32 cellular contexts compared by ENCODE assay signal in the genomic region with DNA sequence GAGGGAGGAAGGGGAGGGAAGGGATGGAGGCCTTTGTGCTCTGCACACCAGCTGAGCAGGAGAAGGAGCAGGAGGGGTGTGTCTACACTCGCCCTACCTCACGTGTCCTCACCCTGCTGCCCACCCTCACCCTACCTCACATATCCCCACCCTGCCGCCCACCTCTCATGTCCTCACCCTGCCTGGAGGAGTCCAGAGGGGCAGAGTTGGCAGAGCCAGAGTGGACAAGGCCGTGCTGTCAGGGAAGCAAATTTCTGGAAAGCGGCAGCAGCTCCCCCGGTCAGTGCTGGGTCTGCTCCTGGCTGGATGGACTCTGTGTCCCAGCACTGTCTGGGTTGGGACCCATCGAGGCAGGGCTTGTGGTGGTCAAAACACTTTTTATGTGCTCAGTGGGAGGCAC.
"Had no signal": no experiment of that assay in that cellular context is flagged by ENCODE, and none has a peak within 500 bp of the region (broad histone marks: within the 10 kb centered on the region; RNA-seq: fewer than 3 reads in every experiment).

No MANE protein-coding gene starts in this region.

- H3K36me3 ChIP-seq: ascending aorta, cardiac muscle cell had no signal

- H3K9me3 ChIP-seq: ascending aorta had no signal

- H3K4me1 ChIP-seq: ascending aorta had no signal

- H3K27me3 ChIP-seq: ascending aorta, cardiac muscle cell had no signal

- H3K27ac ChIP-seq: ascending aorta, cardiac muscle cell, VCaP had no signal

- ATAC-seq: activated CD8-positive, alpha-beta T cell treated with anti-CD3 and anti-CD28 coated beads for 36 hours; activated naive CD8-positive, alpha-beta T cell treated with anti-CD3 and anti-CD28 coated beads, Interleukin-2, amount 50 U/mL, for 24 hours; activated T-cell treated with anti-CD3 and anti-CD28 coated beads, Interleukin-2, amount 50 U/mL, for 4 hours; activated T-cell treated with anti-CD3 and anti-CD28 coated beads, Interleukin-2, amount 50 U/mL, for 72 hours; activated T-helper 17 cell treated with anti-CD3 and anti-CD28 coated beads, Interleukin-2, amount 50 U/mL, for 72 hours had no signal

- DNase-seq: activated B cell treated with CpG ODN at 0.5 μM for 24 hours; activated CD4-positive, alpha-beta memory T cell treated with anti-CD3 and anti-CD28 coated beads for 36 hours; activated CD4-positive, alpha-beta T cell treated with anti-CD3 and anti-CD28 coated beads for 4 hours; activated CD4-positive, alpha-beta T cell treated with anti-CD3 and anti-CD28 coated beads, Interleukin-2, amount 10 ng/mL, durations not matched to agents 24 days and 14 days; activated CD4-positive, alpha-beta T cell treated with anti-CD3 and anti-CD28 coated beads, Interleukin-2, amount 50 U/mL, for 1 hour; activated CD4-positive, alpha-beta T cell treated with anti-CD3 and anti-CD28 coated beads, Interleukin-2, amount 50 U/mL, for 4 hours; activated CD4-positive, CD25-positive, alpha-beta regulatory T cell treated with anti-CD3 and anti-CD28 coated beads, Interleukin-2, amount 50 U/mL, for 72 hours; activated CD8-positive, alpha-beta memory T cell treated with anti-CD3 and anti-CD28 coated beads, Interleukin-2, amount 50 U/mL, for 4 hours; activated CD8-positive, alpha-beta T cell treated with anti-CD3 and anti-CD28 coated beads for 36 hours; activated effector memory CD4-positive, alpha-beta T cell treated with anti-CD3 and anti-CD28 coated beads, Interleukin-2, amount 50 U/mL, for 16 hours; activated gamma-delta T cell treated with Interleukin-2 at 50 U/mL for 16 hours; activated naive CD4-positive, alpha-beta T cell; activated naive CD4-positive, alpha-beta T cell treated with anti-CD3 and anti-CD28 coated beads, Interleukin-2, amount 10 ng/mL, durations not matched to agents 7 days and 5 days; activated naive CD8-positive, alpha-beta T cell treated with anti-CD3 and anti-CD28 coated beads, Interleukin-2, amount 10 ng/mL, durations not matched to agents 7 days and 5 days; activated naive CD8-positive, alpha-beta T cell treated with anti-CD3 and anti-CD28 coated beads, Interleukin-2, amount 50 U/mL, for 24 hours; activated T-cell treated with anti-CD3 and anti-CD28 coated beads for 4 hours; activated T-cell treated with anti-CD3 and anti-CD28 coated beads, Interleukin-2, amount 50 U/mL, for 1 hour; activated T-cell treated with anti-CD3 and anti-CD28 coated beads, Interleukin-2, amount 50 U/mL, for 4 hours; activated T-cell treated with anti-CD3 and anti-CD28 coated beads, Interleukin-2, amount 50 U/mL, for 72 hours; amygdala; anterior cingulate cortex; caudate nucleus; SW 1271; T-helper 1 cell; T-helper 2 cell; T-helper 9 cell had no signal

- H3K4me3 ChIP-seq: ascending aorta, cardiac muscle cell had no signal

- FAIRE-seq: bronchial epithelial cell, TTC549 had no signal
